ENCODE assay signal across 25 cellular contexts in the genomic region with DNA sequence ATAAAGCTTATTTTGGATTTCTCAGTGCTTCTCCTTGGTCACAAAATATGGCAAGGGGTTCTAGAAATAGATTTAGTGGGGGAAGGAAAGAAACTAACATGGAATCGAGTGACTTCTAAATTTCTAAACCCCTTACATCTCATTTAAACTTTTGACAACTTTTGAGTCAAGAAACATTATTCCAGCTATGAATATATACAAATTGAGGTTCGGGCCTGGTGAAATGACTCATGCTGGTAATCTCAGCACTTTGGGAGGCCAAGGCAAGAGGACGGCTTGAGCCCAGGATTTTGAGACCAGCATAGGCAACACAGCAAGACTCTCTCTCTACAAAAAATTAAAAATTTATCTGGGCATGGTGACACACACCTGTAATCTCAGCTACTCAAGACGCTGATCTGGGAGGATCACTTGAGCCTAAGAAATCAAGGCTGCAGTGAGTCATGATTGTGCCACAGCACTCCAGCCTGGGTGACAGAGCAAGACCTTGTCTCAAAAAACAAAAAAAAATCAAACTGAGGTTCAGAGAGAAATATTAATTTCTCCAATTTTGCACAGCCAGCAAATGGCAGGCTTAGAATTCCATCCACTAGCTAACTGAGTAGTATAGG.
A peak's percentile ranks its signal among the peaks of the same experiment; 100 is the strongest.
DNase-seq lines count a peak whose midpoint lies in the region; ATAC-seq and TF ChIP-seq lines count a peak whose summit lies in the region.
"Had no signal": no experiment of that assay in that cellular context is flagged by ENCODE, and none has a peak within 500 bp of the region (broad histone marks: within the 10 kb centered on the region; RNA-seq: fewer than 3 reads in every experiment).

No MANE protein-coding gene starts in this region.

- H2AFZ ChIP-seq in PC-9 (no peak overlapping the region), osteoblast (ENCODE audit: low read length) (no peak overlapping the region)

- H3K9me3 ChIP-seq in PC-9 (ENCODE audit: insufficient read depth, low read depth) (no peaks in the 10 kb centered on the region), osteoblast (ENCODE audit: low read depth, low read length) (no peaks in the 10 kb centered on the region)
- H3K9me3 ChIP-seq: body of pancreas, ovary, SJCRH30, thyroid gland had no signal

- intact Hi-C loops in PC-9 (cut with micrococcal nuclease; ENCODE audit: unreplicated experiment): no loop called here

- TF ChIP-seq CTCF in PC-9 (conservative IDR thresholded peaks at IDR 0.05) (no peak), osteoblast (IDR thresholded peaks at IDR 0.05; ENCODE audit: extremely low read depth, low read depth, low read length) (no peak), GM13977 (IDR thresholded peaks at IDR 0.05; ENCODE audit: extremely low read depth, insufficient read depth, missing control alignments) (no peak)

- H3K4me1 ChIP-seq in PC-9 (replicated peaks; ENCODE audit: insufficient read depth): peaks cover 52% of the 10 kb centered on the region
- peaks cover 50% of the 10 kb centered on the region for H3K4me1 ChIP-seq in osteoblast (ENCODE audit: insufficient read depth, low read length)

- CTCF ChIA-PET in PC-9 (lab: Charles Lee): no interaction called here

- no peak for TF ChIP-seq POLR2A in erythroblast (IDR thresholded peaks at IDR 0.05; ENCODE audit: low read length)

- H3K4me2 ChIP-seq in PC-9 (peak overlapping the region; percentile 50; the same call in 1 of the 2 replicates), osteoblast (ENCODE audit: insufficient read depth, low read length) (no peak overlapping the region)

- POLR2A ChIA-PET in PC-9 (lab: Charles Lee; ENCODE audit: unreplicated experiment): no interaction called here

- BruUV-seq in PC-9 (replicated peaks; lab: Mats Ljungman, UMichigan): no TSS peak

- H3F3A ChIP-seq in PC-9 (ENCODE audit: insufficient read depth, low read depth): peaks cover 35% of the 10 kb centered on the region

- no peaks in the 10 kb centered on the region for H3K9me2 ChIP-seq in PC-9 (ENCODE audit: insufficient read depth)

- H3K27me3 ChIP-seq in PC-9 (ENCODE audit: insufficient read depth, low read depth): no peaks in the 10 kb centered on the region
- H3K27me3 ChIP-seq in osteoblast (ENCODE audit: insufficient read depth, low read length): no peaks in the 10 kb centered on the region
- H3K27me3 ChIP-seq: body of pancreas, ovary, SJCRH30, thyroid gland had no signal

- H3K36me3 ChIP-seq in PC-9 (ENCODE audit: low read depth) (no peaks in the 10 kb centered on the region), osteoblast (ENCODE audit: insufficient read depth, low read length) (no peaks in the 10 kb centered on the region)
- H3K36me3 ChIP-seq: ovary, SJCRH30, thyroid gland had no signal

- no peaks in the 10 kb centered on the region for H3K79me2 ChIP-seq in PC-9 (ENCODE audit: low read depth)
- H3K79me2 ChIP-seq in osteoblast (ENCODE audit: insufficient read depth, low read length): no peaks in the 10 kb centered on the region

- H3K27ac ChIP-seq in PC-9: peak overlapping the region; percentile 58
- peak overlapping the region; percentile 1 for H3K27ac ChIP-seq in osteoblast (ENCODE audit: low read depth, low read length)
- H3K27ac ChIP-seq: ovary, SJCRH30 had no signal

- H3K4me3 ChIP-seq in PC-9 (no peak overlapping the region), osteoblast (ENCODE audit: insufficient read depth, low read length) (no peak overlapping the region)
- H3K4me3 ChIP-seq: body of pancreas, ovary, SJCRH30, thyroid gland had no signal

- ATAC-seq in GM19328 (IDR thresholded peaks at IDR 0.05; ENCODE audit: unreplicated experiment): no peak
- ATAC-seq: left cardiac atrium; naive thymus-derived CD4-positive, alpha-beta T cell; stimulated activated naive B cell treated with anti-CD40 and anti-IgM and Interleukin-4, amounts not matched to agents 10 μg/mL and 1 μg/mL and 100 μg/mL, for 72 hours had no signal

- DNase-seq in ELR (ENCODE audit: low read depth) (peak; percentile 27), PC-9 (no peak), erythroblast (lab: John Stamatoyannopoulos, UW) (peak; percentile 61 to 82), osteoblast (ENCODE audit: insufficient read length, low spot score, missing footprints) (no peak), GM13977 (ENCODE audit: low spot score) (no peak), mesenteric fat pad (ENCODE audit: low spot score) (no peak), SW 1271 (lab: John Stamatoyannopoulos, UW) (no peak)
- DNase-seq: activated CD8-positive, alpha-beta memory T cell treated with anti-CD3 and anti-CD28 coated beads for 24 hours; activated naive CD4-positive, alpha-beta T cell; activated T-cell treated with anti-CD3 and anti-CD28 coated beads, Interleukin-2, amount 50 U/mL, for 24 hours; body of pancreas; CD4-positive, CD25-positive, alpha-beta regulatory T cell; effector CD8-positive, alpha-beta T cell; EL; glutamatergic neuron; left cardiac atrium; naive thymus-derived CD4-positive, alpha-beta T cell; NCI-H2107; NCI-H446; ovary; SJCRH30; stimulated activated CD4-positive, alpha-beta T cell treated with anti-CD3 and anti-CD28 coated beads, Interleukin-4, amount 100 ng/mL, for 24 hours; stimulated activated naive B cell treated with anti-CD40 and anti-IgM and Interleukin-4, amounts not matched to agents 10 μg/mL and 1 μg/mL and 100 μg/mL, for 72 hours; thyroid gland had no signal

- in situ Hi-C loops in GM13977 (cut with MboI; ENCODE audit: low pct_unique_long_range_greater_than_20kb, low sequenced_read_pairs, unreplicated experiment): no loop called here

- H4K20me1 ChIP-seq in PC-9 (ENCODE audit: insufficient read depth): no peaks in the 10 kb centered on the region
- H4K20me1 ChIP-seq in osteoblast (ENCODE audit: insufficient read depth, low read length): no peaks in the 10 kb centered on the region

Comparison
In these comparisons a context has a peak if more than half of its experiments do, and no peak if none do; other contexts are left out.
1. DNase-seq: peak in ELR (single experiment) and erythroblast (2 of 2); none in PC-9 (0 of 2), osteoblast (single experiment), GM13977 (single experiment), mesenteric fat pad (single experiment) and SW 1271 (0 of 2).